Comparison of ENCODE assay signal across 1 cellular context in the genomic region with DNA sequence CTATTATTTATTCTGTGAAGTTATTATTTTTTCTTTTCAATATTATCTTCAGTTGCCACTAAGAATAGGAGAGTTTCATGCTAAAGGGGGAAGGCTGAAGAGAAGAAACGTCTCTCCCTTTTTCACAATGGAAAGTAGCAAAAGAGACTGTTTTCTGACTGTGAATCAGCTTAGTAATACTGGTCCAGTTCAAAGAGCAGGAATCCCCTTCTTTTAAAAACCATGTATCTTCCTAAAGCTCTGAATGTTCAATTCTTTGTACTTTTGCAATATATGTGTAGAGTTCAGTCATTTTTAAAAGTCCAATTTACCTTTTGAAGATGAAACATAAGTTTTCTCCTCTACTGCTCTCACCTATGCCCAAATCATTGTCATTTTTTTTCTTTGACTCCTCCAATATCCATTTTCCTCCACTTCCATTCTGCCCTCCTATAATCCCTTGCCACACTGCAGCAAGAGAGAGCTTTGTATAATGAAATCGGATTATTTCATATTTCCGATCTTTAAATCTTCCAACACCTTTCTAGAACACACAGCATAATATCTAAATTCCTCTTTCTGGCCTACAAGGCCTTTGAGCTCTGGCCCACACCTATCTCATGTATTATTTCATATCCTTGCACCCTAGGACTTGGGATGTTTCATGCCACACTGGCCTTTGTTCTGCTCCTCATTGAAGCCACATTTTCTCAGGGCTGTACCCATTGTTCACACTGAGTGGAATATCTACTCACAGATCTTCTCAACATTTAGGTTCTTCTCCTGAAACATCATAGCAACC.
TF ChIP-seq lines count a peak whose summit lies in the region.

No MANE protein-coding gene starts in this region.

TF ChIP-seq in IMR-90, 13 proteins besides CTCF, POLR2A, EP300 and RAD21:
- TF ChIP-seq, protein P1, sequence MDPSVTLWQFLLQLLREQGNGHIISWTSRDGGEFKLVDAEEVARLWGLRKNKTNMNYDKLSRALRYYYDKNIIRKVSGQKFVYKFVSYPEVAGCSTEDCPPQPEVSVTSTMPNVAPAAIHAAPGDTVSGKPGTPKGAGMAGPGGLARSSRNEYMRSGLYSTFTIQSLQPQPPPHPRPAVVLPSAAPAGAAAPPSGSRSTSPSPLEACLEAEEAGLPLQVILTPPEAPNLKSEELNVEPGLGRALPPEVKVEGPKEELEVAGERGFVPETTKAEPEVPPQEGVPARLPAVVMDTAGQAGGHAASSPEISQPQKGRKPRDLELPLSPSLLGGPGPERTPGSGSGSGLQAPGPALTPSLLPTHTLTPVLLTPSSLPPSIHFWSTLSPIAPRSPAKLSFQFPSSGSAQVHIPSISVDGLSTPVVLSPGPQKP (IDR thresholded peaks at IDR 0.05; ENCODE audit: borderline replicate concordance, low read depth, low read length) = no peak
